Comparison of ENCODE assay signal across 17 cellular contexts in the genomic region with DNA sequence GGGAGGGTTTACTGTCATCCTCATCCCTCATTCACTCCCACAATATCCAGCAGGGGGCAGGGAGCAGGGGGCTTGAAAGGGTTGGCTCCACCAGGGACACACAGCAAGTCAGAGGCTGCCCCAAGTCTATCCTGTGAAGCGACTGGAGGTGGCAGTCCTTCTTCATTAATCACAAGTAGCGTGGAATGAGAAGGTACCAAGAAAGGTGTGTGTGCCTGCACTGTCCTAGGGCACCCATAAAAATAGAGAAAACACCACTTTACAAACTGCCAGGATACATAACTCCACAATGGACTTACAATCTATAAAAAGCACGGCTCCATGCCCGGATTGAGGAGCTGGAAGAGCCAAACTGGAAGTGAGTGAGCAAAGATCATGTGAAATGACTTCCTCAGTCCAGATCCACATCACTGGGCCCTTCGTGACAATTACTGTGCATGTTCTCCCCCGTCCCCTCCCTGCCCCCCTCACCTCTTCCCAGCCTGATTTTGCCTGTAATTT.
DNase-seq lines count a peak whose midpoint lies in the region; ATAC-seq, FAIRE-seq and TF ChIP-seq lines count a peak whose summit lies in the region.
"Had no signal": no experiment of that assay in that cellular context is flagged by ENCODE, and none has a peak within 500 bp of the region (broad histone marks: within the 10 kb centered on the region; RNA-seq: fewer than 3 reads in every experiment).

No MANE protein-coding gene starts in this region.

- no peaks in the 10 kb centered on the region for H3K4me1 Mint-ChIP-seq in stimulated activated naive B cell treated with anti-CD40 and anti-IgM and Interleukin-4, amounts not matched to agents 10 μg/mL and 1 μg/mL and 100 μg/mL, for 72 hours
- H3K4me1 Mint-ChIP-seq: activated CD4-positive, alpha-beta T cell treated with anti-CD3 and anti-CD28 coated beads, Interleukin-2, amount 10 ng/mL, durations not matched to agents 7 days and 5 days; central memory CD8-positive, alpha-beta T cell; stimulated activated naive CD8-positive, alpha-beta T cell treated with anti-CD3 and anti-CD28 coated beads, Interleukin-15, amount 100 ng/mL, for 72 hours had no signal

- WGBS in HepG2 (ENCODE audit: low lambda C conversion rate) = 11% methylated on average over 6 of the region's 6 CpGs
- WGBS in right lobe of liver (ENCODE audit: insufficient coverage, low coverage, low lambda C conversion rate, missing lambda C conversion rate) = 52% methylated on average over 6 of the region's 6 CpGs
- WGBS in adrenal gland, 4 donors = 67 to 82% (median 74%) methylated on average over 6 of the region's 6 CpGs

- TF ChIP-seq RAD21 in HepG2 (CRISPR knock-in tag; IDR thresholded peaks at IDR 0.05) = no peak

- no peaks in the 10 kb centered on the region for H3K9me3 Mint-ChIP-seq in stimulated activated naive B cell treated with anti-CD40 and anti-IgM and Interleukin-4, amounts not matched to agents 10 μg/mL and 1 μg/mL and 100 μg/mL, for 72 hours
- H3K9me3 Mint-ChIP-seq: activated CD4-positive, alpha-beta T cell treated with anti-CD3 and anti-CD28 coated beads, Interleukin-2, amount 10 ng/mL, durations not matched to agents 7 days and 5 days; central memory CD8-positive, alpha-beta T cell; stimulated activated naive CD8-positive, alpha-beta T cell treated with anti-CD3 and anti-CD28 coated beads, Interleukin-15, amount 100 ng/mL, for 72 hours had no signal

- TF ChIP-seq EP300 in HepG2 (IDR thresholded peaks at IDR 0.05; ENCODE audit: low read depth in 2 of 2, low read length in 2 of 2) (no peak), HepG2 (CRISPR knock-in tag; IDR thresholded peaks at IDR 0.05; ENCODE audit: borderline replicate concordance) (no peak)

- intact Hi-C loops in HepG2 (cut with micrococcal nuclease; ENCODE audit: unreplicated experiment) = no loop called here
- intact Hi-C loops in right lobe of liver (cut with DNase I) = no loop called here
- intact Hi-C loops in adrenal gland (cut with DNase I) = no loop called here

- POLR2A ChIA-PET in HepG2 (lab: Yijun Ruan, JAX) = no interaction called here

- no peak overlapping the region for H3K4me3 Mint-ChIP-seq in stimulated activated naive B cell treated with anti-CD40 and anti-IgM and Interleukin-4, amounts not matched to agents 10 μg/mL and 1 μg/mL and 100 μg/mL, for 72 hours
- H3K4me3 Mint-ChIP-seq: activated CD4-positive, alpha-beta T cell treated with anti-CD3 and anti-CD28 coated beads, Interleukin-2, amount 10 ng/mL, durations not matched to agents 7 days and 5 days; central memory CD8-positive, alpha-beta T cell; stimulated activated naive CD8-positive, alpha-beta T cell treated with anti-CD3 and anti-CD28 coated beads, Interleukin-15, amount 100 ng/mL, for 72 hours had no signal

- H3K36me3 Mint-ChIP-seq in stimulated activated naive B cell treated with anti-CD40 and anti-IgM and Interleukin-4, amounts not matched to agents 10 μg/mL and 1 μg/mL and 100 μg/mL, for 72 hours = no peaks in the 10 kb centered on the region

- in situ Hi-C loops in HepG2 (cut with HindIII; ENCODE audit: extremely low pct_ligation_motif_present, low pct_unique_long_range_greater_than_20kb) = no loop called here

- H3K9me3 ChIP-seq in HepG2 (ENCODE audit: low read length) = no peaks in the 10 kb centered on the region
- no peaks in the 10 kb centered on the region for H3K9me3 ChIP-seq in right lobe of liver
- no peaks in the 10 kb centered on the region for H3K9me3 ChIP-seq in adrenal gland (replicated peaks in 1 of 3)
- H3K9me3 ChIP-seq: esophagus squamous epithelium had no signal

- H3K4me3 ChIP-seq in HepG2 (replicated peaks in 1 of 3; ENCODE audit: insufficient read depth in 1 of 3, low read depth in 2 of 3, low read length in 3 of 3) = no peak overlapping the region
- no peak overlapping the region for H3K4me3 ChIP-seq in right lobe of liver
- no peak overlapping the region for H3K4me3 ChIP-seq in coronary artery
- no peak overlapping the region for H3K4me3 ChIP-seq in adrenal gland
- H3K4me3 ChIP-seq: esophagus squamous epithelium had no signal

- peak; percentile 23; the same call in 1 of the 2 replicates for TF ChIP-seq CTCF in HepG2 (CRISPR knock-in tag; IDR thresholded peaks at IDR 0.05)
- TF ChIP-seq CTCF in right lobe of liver (IDR thresholded peaks at IDR 0.05) = no peak
- no peak for TF ChIP-seq CTCF in coronary artery (IDR thresholded peaks at IDR 0.05)
- no peak for TF ChIP-seq CTCF in adrenal gland (IDR thresholded peaks at IDR 0.05)

- H3K4me2 ChIP-seq in HepG2 (ENCODE audit: low read depth, low read length) = no peak overlapping the region

- no peaks in the 10 kb centered on the region for H3K4me1 ChIP-seq in HepG2 (ENCODE audit: insufficient read depth, low read length)
- H3K4me1 ChIP-seq in right lobe of liver = no peaks in the 10 kb centered on the region
- peaks cover 0 to 4% of the 10 kb centered on the region in 2 donors for H3K4me1 ChIP-seq in adrenal gland (replicated peaks in 1 of 2)

- CTCF ChIA-PET in HepG2 (lab: Yijun Ruan, JAX; ENCODE audit: low intra/inter-chr PET ratio, low total read pairs) = no interaction called here

- H3K36me3 ChIP-seq in HepG2 (replicated peaks in 1 of 2; ENCODE audit: control insufficient read depth in 1 of 2, insufficient read depth in 2 of 2, low read length in 2 of 2) (no peaks in the 10 kb centered on the region), right lobe of liver (no peaks in the 10 kb centered on the region), adrenal gland (replicated peaks in 1 of 2) (no peaks in the 10 kb centered on the region)
- H3K36me3 ChIP-seq: esophagus squamous epithelium had no signal

- no peak overlapping the region for H3K9ac ChIP-seq in HepG2 (ENCODE audit: insufficient read depth, low read depth, low read length)
- H3K9ac ChIP-seq: parathyroid adenoma had no signal

- no peak for TF ChIP-seq POLR2A in HepG2 (IDR thresholded peaks at IDR 0.05; ENCODE audit: insufficient read depth in 1 of 2, low read depth in 2 of 2, low read length in 2 of 2)
- no peak for TF ChIP-seq POLR2A in right lobe of liver (IDR thresholded peaks at IDR 0.05)
- no peak for TF ChIP-seq POLR2A in adrenal gland (IDR thresholded peaks at IDR 0.05)

- no peak for FAIRE-seq in HepG2 (lab: Jason Lieb, UNC)

- H3K27me3 Mint-ChIP-seq in stimulated activated naive B cell treated with anti-CD40 and anti-IgM and Interleukin-4, amounts not matched to agents 10 μg/mL and 1 μg/mL and 100 μg/mL, for 72 hours = no peaks in the 10 kb centered on the region
- H3K27me3 Mint-ChIP-seq: activated CD4-positive, alpha-beta T cell treated with anti-CD3 and anti-CD28 coated beads, Interleukin-2, amount 10 ng/mL, durations not matched to agents 7 days and 5 days; stimulated activated naive CD8-positive, alpha-beta T cell treated with anti-CD3 and anti-CD28 coated beads, Interleukin-15, amount 100 ng/mL, for 72 hours had no signal

- no peak overlapping the region for H3K27ac ChIP-seq in HepG2 (ENCODE audit: extremely low read length, insufficient read depth, low read length)
- no peak overlapping the region for H3K27ac ChIP-seq in right lobe of liver
- H3K27ac ChIP-seq in coronary artery = peak overlapping the region; percentile 71 to 78
- peak overlapping the region in 1 of 5 donors; percentile 41 for H3K27ac ChIP-seq in adrenal gland
- H3K27ac ChIP-seq: esophagus squamous epithelium, parathyroid adenoma had no signal

- no peaks in the 10 kb centered on the region for H3K27me3 ChIP-seq in HepG2 (ENCODE audit: control insufficient read depth in 1 of 2, insufficient read depth in 2 of 2, low read length in 2 of 2)
- H3K27me3 ChIP-seq in right lobe of liver = no peaks in the 10 kb centered on the region
- H3K27me3 ChIP-seq in adrenal gland = no peaks in the 10 kb centered on the region
- H3K27me3 ChIP-seq: esophagus squamous epithelium had no signal

- DNase-seq in HepG2 (ENCODE audit: low spot score) (peak; percentile 11), right lobe of liver (no peak), coronary artery (ENCODE audit: low spot score) (no peak), left kidney (ENCODE audit: low read depth, low spot score) (peak; percentile 83), adrenal gland (no peak)
- no peak for DNase-seq in activated CD4-positive, CD25-positive, alpha-beta regulatory T cell (lab: John Stamatoyannopoulos, UW)
- DNase-seq in stimulated activated naive B cell treated with anti-CD40 and anti-IgM and Interleukin-4, amounts not matched to agents 10 μg/mL and 1 μg/mL and 100 μg/mL, for 72 hours = no peak
- DNase-seq: activated CD4-positive, alpha-beta T cell treated with anti-CD3 and anti-CD28 coated beads, Interleukin-2, amount 10 ng/mL, durations not matched to agents 7 days and 5 days; activated effector memory CD4-positive, alpha-beta T cell treated with Interleukin-2 at 50 U/mL for 16 hours; esophagus squamous epithelium; NCI-H1105 treated with DMSO at 0.1 percent for 48 hours; NCI-H524 treated with DMSO at 0.1 percent for 48 hours; stimulated activated CD4-positive, alpha-beta T cell treated with anti-CD3 and anti-CD28 coated beads, Interleukin-4, amount 100 ng/mL, for 1 hour; stimulated activated naive CD8-positive, alpha-beta T cell treated with anti-CD3 and anti-CD28 coated beads, Interleukin-15, amount 100 ng/mL, for 72 hours had no signal

- no peaks in the 10 kb centered on the region for H4K20me1 ChIP-seq in HepG2 (ENCODE audit: insufficient read depth, low read length)

- BruUV-seq in HepG2 (replicated peaks; lab: Mats Ljungman, UMichigan) = no TSS peak

- no peak overlapping the region for H3K27ac Mint-ChIP-seq in stimulated activated naive B cell treated with anti-CD40 and anti-IgM and Interleukin-4, amounts not matched to agents 10 μg/mL and 1 μg/mL and 100 μg/mL, for 72 hours
- H3K27ac Mint-ChIP-seq: activated CD4-positive, alpha-beta T cell treated with anti-CD3 and anti-CD28 coated beads, Interleukin-2, amount 10 ng/mL, durations not matched to agents 7 days and 5 days; stimulated activated naive CD8-positive, alpha-beta T cell treated with anti-CD3 and anti-CD28 coated beads, Interleukin-15, amount 100 ng/mL, for 72 hours had no signal

- H2AFZ ChIP-seq in HepG2 (ENCODE audit: low read length) = no peak overlapping the region
- H2AFZ ChIP-seq: parathyroid adenoma had no signal

- H3K79me2 ChIP-seq in HepG2 (ENCODE audit: insufficient read depth, low read length) = no peaks in the 10 kb centered on the region

- ATAC-seq in HepG2 (peak; percentile 78), right lobe of liver (no peak), HG03139 (IDR thresholded peaks at IDR 0.05; ENCODE audit: unreplicated experiment) (no peak)
- no peak for ATAC-seq in stimulated activated naive B cell treated with anti-CD40 and anti-IgM and Interleukin-4, amounts not matched to agents 10 μg/mL and 1 μg/mL and 100 μg/mL, for 72 hours (replicated peaks)
- ATAC-seq: stimulated activated naive CD8-positive, alpha-beta T cell treated with anti-CD3 and anti-CD28 coated beads, Interleukin-15, amount 100 ng/mL, for 72 hours had no signal

TF ChIP-seq in HepG2, 621 proteins besides CTCF, POLR2A, EP300 and RAD21:
- TF ChIP-seq ZNF543 (CRISPR knock-in tag; IDR thresholded peaks at IDR 0.05) (no peak), ZNF7 (CRISPR knock-in tag; IDR thresholded peaks at IDR 0.05) (peak; percentile 54; the same call in 1 of the 2 replicates)

Comparison
In these comparisons a context has a peak if more than half of its experiments do, and no peak if none do; other contexts are left out.
1. DNase-seq: peak in HepG2 (single experiment) and left kidney (single experiment); none in right lobe of liver (0 of 3), coronary artery (single experiment), adrenal gland (0 of 7), activated CD4-positive, CD25-positive, alpha-beta regulatory T cell (0 of 4) and stimulated activated naive B cell treated with anti-CD40 and anti-IgM and Interleukin-4, amounts not matched to agents 10 μg/mL and 1 μg/mL and 100 μg/mL, for 72 hours (single experiment).
2. H3K27ac ChIP-seq: peak in coronary artery (2 of 2); none in HepG2 (single experiment) and right lobe of liver (0 of 3).